In genomic region chr12:104219361-104219892, GRCh38 we compare ENCODE assay signal across 8 cellular contexts. TPM values are rescaled to one million over a fixed set of nuclear protein-coding genes. Genes with fewer than 3 reads are reported as not detected.
DNase-seq lines count a peak whose midpoint lies in the region; ATAC-seq and TF ChIP-seq lines count a peak whose summit lies in the region.

No MANE protein-coding gene starts in this region.

- peak overlapping the region; percentile 93 for H3K9ac ChIP-seq in mesenchymal stem cell (ENCODE audit: low read length)

- DNase-seq in GF-D8 (lab: John Stamatoyannopoulos, UW): peak; percentile 33
- peak; percentile 4 to 49 for DNase-seq in NCI-H446 (lab: John Stamatoyannopoulos, UW)
- DNase-seq in breast epithelium (ENCODE audit: low spot score in 2 of 2): no peak
- DNase-seq in mesenchymal stem cell: peak; percentile 98
- DNase-seq in HuH-7.5 (ENCODE audit: low spot score): no peak
- no peak for DNase-seq in globus pallidus (ENCODE audit: low spot score)
- no peak for DNase-seq in effector memory CD8-positive, alpha-beta T cell

- H4K8ac ChIP-seq in mesenchymal stem cell (ENCODE audit: low read length): no peak overlapping the region

- H3K9me3 Mint-ChIP-seq in effector memory CD8-positive, alpha-beta T cell: no peaks in the 10 kb centered on the region

- peak overlapping the region in 1 of 2 donors; percentile 73 for H3K27ac Mint-ChIP-seq in effector memory CD8-positive, alpha-beta T cell

- H2BK12ac ChIP-seq in mesenchymal stem cell (ENCODE audit: low read length in 2 of 2): no peak overlapping the region

- H3K36me3 ChIP-seq in breast epithelium (no peaks in the 10 kb centered on the region), mesenchymal stem cell (ENCODE audit: control insufficient read depth in 1 of 2, insufficient read depth in 2 of 2, low read depth in 1 of 2, low read length in 2 of 2) (no peaks in the 10 kb centered on the region)

- H3K27me3 ChIP-seq in breast epithelium (no peaks in the 10 kb centered on the region), mesenchymal stem cell (ENCODE audit: control insufficient read depth in 1 of 2, insufficient read depth in 1 of 2, low read length in 2 of 2) (no peaks in the 10 kb centered on the region)

- no peak overlapping the region for H4K91ac ChIP-seq in mesenchymal stem cell (ENCODE audit: low read length)

- no peaks in the 10 kb centered on the region for H3K36me3 Mint-ChIP-seq in effector memory CD8-positive, alpha-beta T cell (ENCODE audit: insufficient read depth)

- WGBS in mesenchymal stem cell: 0% methylated on average over 2 of the region's 4 CpGs

- H3K4me1 ChIP-seq in breast epithelium (peaks cover 0 to 6% of the 10 kb centered on the region in 2 donors), mesenchymal stem cell (ENCODE audit: control insufficient read depth, insufficient read depth, low read depth, low read length) (peaks cover 14% of the 10 kb centered on the region)

- H3K79me1 ChIP-seq in mesenchymal stem cell (replicated peaks; ENCODE audit: low read length, poor library complexity, severe bottlenecking): peaks cover 5% of the 10 kb centered on the region

- H2BK120ac ChIP-seq in mesenchymal stem cell (ENCODE audit: low read depth, low read length): no peak overlapping the region

- no peak overlapping the region for H2BK15ac ChIP-seq in mesenchymal stem cell (ENCODE audit: low read depth, poor library complexity, severe bottlenecking)

- no peak overlapping the region for H3K14ac ChIP-seq in mesenchymal stem cell (ENCODE audit: low read length in 2 of 2)

- H3K4me2 ChIP-seq in mesenchymal stem cell (ENCODE audit: low read length, poor library complexity, severe bottlenecking): no peak overlapping the region

- H3K4me1 Mint-ChIP-seq in effector memory CD8-positive, alpha-beta T cell (ENCODE audit: low read depth in 2 of 2): peaks cover 11 to 17% of the 10 kb centered on the region in 2 donors

- peak overlapping the region; percentile 71 to 88 for H3K27ac ChIP-seq in breast epithelium
- peak overlapping the region; percentile 85 for H3K27ac ChIP-seq in mesenchymal stem cell (ENCODE audit: low read length, poor library complexity, severe bottlenecking)

- H2BK5ac ChIP-seq in mesenchymal stem cell (ENCODE audit: low read depth, low read length, poor library complexity, severe bottlenecking): no peak overlapping the region

- H3K27me3 Mint-ChIP-seq in effector memory CD8-positive, alpha-beta T cell: peaks cover 0 to 19% of the 10 kb centered on the region in 2 donors

- H3K23ac ChIP-seq in mesenchymal stem cell (ENCODE audit: low read length in 2 of 2): no peak overlapping the region

- no peak for ATAC-seq in GM19467 (IDR thresholded peaks at IDR 0.05; ENCODE audit: unreplicated experiment)
- no peak for ATAC-seq in effector memory CD8-positive, alpha-beta T cell (replicated peaks)

- no peak overlapping the region for H3K4ac ChIP-seq in mesenchymal stem cell (ENCODE audit: low read depth in 1 of 2, low read length in 2 of 2)

- no peak for TF ChIP-seq CTCF in breast epithelium (IDR thresholded peaks at IDR 0.05)

- H3K18ac ChIP-seq in mesenchymal stem cell (ENCODE audit: low read depth in 1 of 2, low read length in 2 of 2): no peak overlapping the region

- no peak overlapping the region for H3K4me3 Mint-ChIP-seq in effector memory CD8-positive, alpha-beta T cell

- no peak overlapping the region for H2AFZ ChIP-seq in mesenchymal stem cell (ENCODE audit: low read depth, low read length)

- TF ChIP-seq POLR2A in breast epithelium (IDR thresholded peaks at IDR 0.05): no peak

- peak overlapping the region in 1 of 3 donors; percentile 1 for H3K4me3 ChIP-seq in breast epithelium
- peak overlapping the region in 1 of 2 experiments; percentile 57 for H3K4me3 ChIP-seq in mesenchymal stem cell (ENCODE audit: insufficient read depth in 1 of 2, low read depth in 1 of 2, low read length in 2 of 2)

- no peak overlapping the region for H2AK5ac ChIP-seq in mesenchymal stem cell (ENCODE audit: low read length, severe bottlenecking)

- intact Hi-C loops in breast epithelium (cut with DNase I; ENCODE audit: low total_unique reads): no loop called here

- H3K9me3 ChIP-seq in breast epithelium: no peaks in the 10 kb centered on the region
- H3K9me3 ChIP-seq in mesenchymal stem cell (ENCODE audit: control insufficient read depth, low read length): no peaks in the 10 kb centered on the region

RNA-seq across cellular contexts. Expression of gene TXNRD1, which starts 3.8 kb away (rescaled TPM):
- 100 to 1,000 TPM in 2 of 3 donors, 10 to 100 TPM in 1; 60.2 to 137 (median 103) TPM for total RNA-seq in breast epithelium
- polyA plus RNA-seq in mesenchymal stem cell (2013, experiment 1 of 2): 177 TPM
- polyA plus RNA-seq in mesenchymal stem cell (2013, experiment 2 of 2): 174 TPM

Comparison
In these comparisons a context has a peak if more than half of its experiments do, and no peak if none do; other contexts are left out.
1. DNase-seq: peak in GF-D8 (single experiment), NCI-H446 (2 of 2) and mesenchymal stem cell (single experiment); none in breast epithelium (0 of 2), HuH-7.5 (single experiment), globus pallidus (single experiment) and effector memory CD8-positive, alpha-beta T cell (0 of 3).